17 cellular contexts compared by ENCODE assay signal in the genomic region with DNA sequence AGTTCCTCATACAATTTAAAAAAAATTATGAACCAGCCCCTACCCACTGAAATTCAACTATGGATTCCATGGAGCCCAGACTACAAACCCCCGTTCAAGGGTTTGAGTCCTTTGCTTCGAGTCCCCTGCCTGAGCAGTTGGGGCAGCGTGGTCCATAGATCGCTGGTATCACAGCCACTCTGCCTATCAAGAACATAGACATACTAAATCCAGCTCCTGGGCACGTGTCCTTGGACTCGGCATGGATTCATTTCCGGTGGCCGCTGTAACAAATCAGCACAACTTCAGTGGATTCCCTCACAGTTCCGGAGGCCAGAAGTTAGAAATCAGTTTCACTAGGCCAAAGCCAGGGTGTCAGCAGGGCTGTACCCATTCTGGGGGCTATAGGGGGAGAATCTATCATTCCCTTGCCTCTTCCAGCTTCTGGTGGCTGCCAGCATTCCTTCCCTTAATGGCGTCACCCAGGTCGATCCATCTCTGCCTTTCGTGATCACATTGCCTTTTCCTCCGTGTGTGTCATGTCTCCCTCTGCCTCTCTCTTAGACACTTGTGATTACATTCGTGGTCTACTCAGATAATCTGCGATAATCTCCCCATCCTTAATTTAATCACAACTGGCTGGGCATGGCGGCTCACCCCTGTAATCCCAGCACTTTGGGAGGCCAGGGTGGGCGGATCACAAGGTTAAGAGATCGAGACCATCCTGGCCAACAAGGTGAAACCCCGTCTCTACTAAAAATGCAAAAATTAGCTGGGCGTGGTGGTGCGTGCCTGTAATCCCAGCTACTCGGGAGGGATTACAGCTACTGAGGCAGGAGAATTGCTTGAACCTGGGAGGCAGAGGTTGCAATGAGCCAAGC. TPM values are rescaled to one million over a fixed set of nuclear protein-coding genes. Genes with fewer than 3 reads are reported as not detected.
DNase-seq lines count a peak whose midpoint lies in the region; ATAC-seq and TF ChIP-seq lines count a peak whose summit lies in the region.
"Had no signal": no experiment of that assay in that cellular context is flagged by ENCODE, and none has a peak within 500 bp of the region (broad histone marks: within the 10 kb centered on the region; RNA-seq: fewer than 3 reads in every experiment).

No MANE protein-coding gene starts in this region.

- peaks cover 22% of the 10 kb centered on the region for H3K4me1 Mint-ChIP-seq in activated naive CD4-positive, alpha-beta T cell treated with anti-CD3 and anti-CD28 coated beads, Interleukin-2, amount 50 U/mL, for 24 hours
- no peaks in the 10 kb centered on the region for H3K4me1 Mint-ChIP-seq in mesothelial cell of epicardium

- no peaks in the 10 kb centered on the region for H3K27me3 Mint-ChIP-seq in activated naive CD4-positive, alpha-beta T cell treated with anti-CD3 and anti-CD28 coated beads, Interleukin-2, amount 50 U/mL, for 24 hours
- no peaks in the 10 kb centered on the region for H3K27me3 Mint-ChIP-seq in mesothelial cell of epicardium (ENCODE audit: low read depth)

- H3K36me3 ChIP-seq in HEK293 (ENCODE audit: control insufficient read depth in 2 of 2, insufficient read depth in 1 of 2, low read length in 2 of 2): peaks cover 0 to 25% of the 10 kb centered on the region in 2 experiments; a peak in 1 of 3 replicates
- peaks cover 0 to 29% (median 9%) of the 10 kb centered on the region in 4 donors for H3K36me3 ChIP-seq in sigmoid colon
- H3K36me3 ChIP-seq in brain microvascular endothelial cell (replicated peaks): peaks cover 10% of the 10 kb centered on the region

- no peak overlapping the region for H3K4me3 ChIP-seq in HEK293 (ENCODE audit: low read depth, low read length)
- no peak overlapping the region for H3K4me3 ChIP-seq in sigmoid colon
- H3K4me3 ChIP-seq in brain microvascular endothelial cell (ENCODE audit: low read depth, low read length): no peak overlapping the region

- H3K36me3 Mint-ChIP-seq in activated naive CD4-positive, alpha-beta T cell treated with anti-CD3 and anti-CD28 coated beads, Interleukin-2, amount 50 U/mL, for 24 hours: peaks cover 11% of the 10 kb centered on the region
- peaks cover 15% of the 10 kb centered on the region for H3K36me3 Mint-ChIP-seq in mesothelial cell of epicardium

- no peaks in the 10 kb centered on the region for H3K27me3 ChIP-seq in sigmoid colon
- H3K27me3 ChIP-seq in brain microvascular endothelial cell (replicated peaks): no peaks in the 10 kb centered on the region

- CTCF ChIA-PET in HEK293 (lab: Yijun Ruan, JAX): no interaction called here

- POLR2A ChIA-PET in HEK293 (lab: Yijun Ruan, JAX): no interaction called here

- intact Hi-C loops in sigmoid colon (cut with DNase I): no loop called here

- in situ Hi-C loops in brain microvascular endothelial cell (cut with HindIII; ENCODE audit: low pct_ligation_motif_present, low sequenced_read_pairs): no loop called here

- no peaks in the 10 kb centered on the region for H3K9me3 ChIP-seq in HEK293 (ENCODE audit: control insufficient read depth, insufficient read depth, low read depth, low read length)
- no peaks in the 10 kb centered on the region for H3K9me3 ChIP-seq in sigmoid colon
- H3K9me3 ChIP-seq: Caco-2 had no signal

- no peak for TF ChIP-seq EP300 in sigmoid colon (IDR thresholded peaks at IDR 0.05)

- DNase-seq in activated naive CD4-positive, alpha-beta T cell treated with Interleukin-2 at 50 U/mL for 16 hours: no peak
- DNase-seq in mesothelial cell of epicardium (ENCODE audit: low spot score in 2 of 2, unreplicated experiment in 2 of 2) (no peak), sigmoid colon (peak; percentile 56), brain microvascular endothelial cell (no peak)
- DNase-seq: Caco-2, DMS153, NCI-H1417, NCI-H187 treated with DMSO at 0.1 percent for 48 hours, NCI-H2171 treated with DMSO at 0.1 percent for 48 hours had no signal

- H3K4me1 ChIP-seq in HEK293 (ENCODE audit: control insufficient read depth, insufficient read depth, low read length): no peaks in the 10 kb centered on the region
- peaks cover 0 to 2% (median under 1%) of the 10 kb centered on the region in 4 donors for H3K4me1 ChIP-seq in sigmoid colon
- H3K4me1 ChIP-seq: Caco-2 had no signal

- H3K27ac ChIP-seq in HEK293 (ENCODE audit: extremely low read depth, low read depth, low read length): no peak overlapping the region
- no peak overlapping the region for H3K27ac ChIP-seq in sigmoid colon
- no peak overlapping the region for H3K27ac ChIP-seq in brain microvascular endothelial cell
- H3K27ac ChIP-seq: C4-2B, HL-60 had no signal

- TF ChIP-seq CTCF in HEK293 (tag by site-specific recombination; IDR thresholded peaks at IDR 0.05): no peak
- no peak for TF ChIP-seq CTCF in mesothelial cell of epicardium (IDR thresholded peaks at IDR 0.05; ENCODE audit: unreplicated experiment)
- no peak for TF ChIP-seq CTCF in sigmoid colon (IDR thresholded peaks at IDR 0.05)
- TF ChIP-seq CTCF in brain microvascular endothelial cell (IDR thresholded peaks at IDR 0.05; ENCODE audit: low read depth, low read length, missing control alignments): no peak

- H3K27ac Mint-ChIP-seq in activated naive CD4-positive, alpha-beta T cell treated with anti-CD3 and anti-CD28 coated beads, Interleukin-2, amount 50 U/mL, for 24 hours: peak overlapping the region; percentile 9
- peak overlapping the region; percentile 47 for H3K27ac Mint-ChIP-seq in mesothelial cell of epicardium

- H3K4me3 Mint-ChIP-seq in activated naive CD4-positive, alpha-beta T cell treated with anti-CD3 and anti-CD28 coated beads, Interleukin-2, amount 50 U/mL, for 24 hours: no peak overlapping the region
- H3K4me3 Mint-ChIP-seq in mesothelial cell of epicardium: no peak overlapping the region

- WGBS in sigmoid colon, 2 donors: 96% methylated on average over 22 of the region's 22 CpGs

- H3K9me3 Mint-ChIP-seq in activated naive CD4-positive, alpha-beta T cell treated with anti-CD3 and anti-CD28 coated beads, Interleukin-2, amount 50 U/mL, for 24 hours: no peaks in the 10 kb centered on the region
- no peaks in the 10 kb centered on the region for H3K9me3 Mint-ChIP-seq in mesothelial cell of epicardium

- no peak for TF ChIP-seq POLR2A in sigmoid colon (IDR thresholded peaks at IDR 0.05)

- ATAC-seq in HG02884 (IDR thresholded peaks at IDR 0.05; ENCODE audit: unreplicated experiment) (no peak), HG03342 (IDR thresholded peaks at IDR 0.05; ENCODE audit: unreplicated experiment) (no peak)
- ATAC-seq: Panc1, Right ventricle myocardium inferior had no signal

TF ChIP-seq in HEK293, 187 proteins besides CTCF, POLR2A, EP300 and RAD21:
- TF ChIP-seq SALL2 (tag by site-specific recombination; IDR thresholded peaks at IDR 0.05; ENCODE audit: borderline replicate concordance) (no peak), ZNF548 (tag by site-specific recombination; IDR thresholded peaks at IDR 0.05) (no peak), ZIC2 (tag by site-specific recombination; IDR thresholded peaks at IDR 0.05) (no peak), ZNF248 (tag by site-specific recombination; IDR thresholded peaks at IDR 0.05) (no peak)
- TF ChIP-seq, protein P1, sequence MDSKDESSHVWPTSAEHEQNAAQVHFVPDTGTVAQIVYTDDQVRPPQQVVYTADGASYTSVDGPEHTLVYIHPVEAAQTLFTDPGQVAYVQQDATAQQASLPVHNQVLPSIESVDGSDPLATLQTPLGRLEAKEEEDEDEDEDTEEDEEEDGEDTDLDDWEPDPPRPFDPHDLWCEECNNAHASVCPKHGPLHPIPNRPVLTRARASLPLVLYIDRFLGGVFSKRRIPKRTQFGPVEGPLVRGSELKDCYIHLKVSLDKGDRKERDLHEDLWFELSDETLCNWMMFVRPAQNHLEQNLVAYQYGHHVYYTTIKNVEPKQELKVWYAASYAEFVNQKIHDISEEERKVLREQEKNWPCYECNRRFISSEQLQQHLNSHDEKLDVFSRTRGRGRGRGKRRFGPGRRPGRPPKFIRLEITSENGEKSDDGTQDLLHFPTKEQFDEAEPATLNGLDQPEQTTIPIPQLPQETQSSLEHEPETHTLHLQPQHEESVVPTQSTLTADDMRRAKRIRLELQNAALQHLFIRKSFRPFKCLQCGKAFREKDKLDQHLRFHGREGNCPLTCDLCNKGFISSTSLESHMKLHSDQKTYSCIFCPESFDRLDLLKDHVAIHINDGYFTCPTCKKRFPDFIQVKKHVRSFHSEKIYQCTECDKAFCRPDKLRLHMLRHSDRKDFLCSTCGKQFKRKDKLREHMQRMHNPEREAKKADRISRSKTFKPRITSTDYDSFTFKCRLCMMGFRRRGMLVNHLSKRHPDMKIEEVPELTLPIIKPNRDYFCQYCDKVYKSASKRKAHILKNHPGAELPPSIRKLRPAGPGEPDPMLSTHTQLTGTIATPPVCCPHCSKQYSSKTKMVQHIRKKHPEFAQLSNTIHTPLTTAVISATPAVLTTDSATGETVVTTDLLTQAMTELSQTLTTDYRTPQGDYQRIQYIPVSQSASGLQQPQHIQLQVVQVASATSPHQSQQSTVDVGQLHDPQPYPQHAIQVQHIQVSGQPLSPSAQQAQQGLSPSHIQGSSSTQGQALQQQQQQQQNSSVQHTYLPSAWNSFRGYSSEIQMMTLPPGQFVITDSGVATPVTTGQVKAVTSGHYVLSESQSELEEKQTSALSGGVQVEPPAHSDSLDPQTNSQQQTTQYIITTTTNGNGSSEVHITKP (tag by site-specific recombination; IDR thresholded peaks at IDR 0.05): peak; percentile 69
TF ChIP-seq in HEK293: peak in this region for 1.

RNA-seq across cellular contexts. Expression of a gene that starts 4.6 kb away (rescaled TPM):
- 25.6 to 27.9 TPM (median 26.8 TPM) in 3 replicates for total RNA-seq in mesothelial cell of epicardium
- total RNA-seq in sigmoid colon: 10 to 100 TPM in 1 of 4 donors, 1 to 10 TPM in 3; 2.0 to 11.9 (median 5.2) TPM
- polyA plus RNA-seq in sigmoid colon: 10 to 100 TPM; 24.0 to 25.8 (median 25.7) TPM

RNA-seq across cellular contexts. Expression of a gene that starts 34.2 kb away (rescaled TPM):
- 48.1 to 48.9 TPM (median 48.2 TPM) in 3 replicates for total RNA-seq in mesothelial cell of epicardium
- 10 to 100 TPM; 21.0 to 32.4 (median 27.2) TPM for total RNA-seq in sigmoid colon
- polyA plus RNA-seq in sigmoid colon: 10 to 100 TPM in 1 of 3 donors, 1 to 10 TPM in 2; 6.0 to 20.4 (median 9.6) TPM

RNA-seq across cellular contexts. Expression of a gene that starts 47.9 kb away (rescaled TPM):
- total RNA-seq in mesothelial cell of epicardium (10.5 to 11.3 TPM (median 11.0 TPM) in 3 replicates), sigmoid colon (10 to 100 TPM; 11.1 to 17.8 (median 12.7) TPM)
- 10 to 100 TPM; 10.2 to 62.8 (median 35.8) TPM for polyA plus RNA-seq in sigmoid colon
